18 cellular contexts compared by ENCODE assay signal in the genomic region with DNA sequence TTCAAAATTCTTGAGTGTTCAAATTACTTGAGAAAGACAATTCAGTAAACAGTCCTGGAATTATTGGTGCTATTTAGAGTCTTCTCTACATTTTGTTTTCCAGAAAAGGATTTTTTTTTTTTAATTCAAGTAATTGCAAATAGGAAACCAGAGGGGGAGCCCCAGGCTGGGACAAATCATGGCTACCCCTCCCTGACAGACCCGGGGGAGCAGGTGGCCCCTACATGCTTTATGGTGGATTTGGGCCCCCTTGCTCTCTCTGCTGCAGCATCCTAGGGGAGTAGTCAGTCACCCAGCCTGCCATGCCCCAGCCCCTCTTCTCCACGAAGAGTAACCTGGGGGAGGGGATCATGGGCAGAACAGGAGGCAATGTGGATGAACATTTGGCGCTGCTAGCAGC. TPM values are rescaled to one million over a fixed set of nuclear protein-coding genes. Genes with fewer than 3 reads are reported as not detected.
A peak's percentile ranks its signal among the peaks of the same experiment; 100 is the strongest.
DNase-seq lines count a peak whose midpoint lies in the region; ATAC-seq and TF ChIP-seq lines count a peak whose summit lies in the region.
"Had no signal": no experiment of that assay in that cellular context is flagged by ENCODE, and none has a peak within 500 bp of the region (broad histone marks: within the 10 kb centered on the region; RNA-seq: fewer than 3 reads in every experiment).

No MANE protein-coding gene starts in this region.

- CTCF ChIA-PET in Calu3 (lab: Charles Lee): no interaction called here

- H3K9me3 ChIP-seq in OCI-LY1 (ENCODE audit: low read length): no peaks in the 10 kb centered on the region
- H3K9me3 ChIP-seq: BLaER1 treated with 17β-estradiol and CSF1 and Interleukin-3, amounts not matched to agents 10 nM and 100 nM; prostate gland had no signal

- DNase-seq in D341Med (ENCODE audit: low spot score) (peak; percentile 13), GM23338 (ENCODE audit: low spot score) (no peak), fibroblast of the aortic adventitia (ENCODE audit: low read depth) (no peak), Calu3 (no peak)
- no peak for DNase-seq in stimulated activated CD4-positive, alpha-beta T cell treated with anti-CD3 and anti-CD28 coated beads, Interleukin-1b, Interleukin-23, amount 100 ng/mL, for 48 hours
- DNase-seq in stimulated activated naive CD4-positive, alpha-beta T cell treated with Interleukin-2 at 50 U/mL for 16 hours (lab: John Stamatoyannopoulos, UW): no peak
- DNase-seq: DMS53; MV-4-11; NCI-H2107; NCI-H526; stimulated activated CD8-positive, alpha-beta memory T cell treated with anti-CD3 and anti-CD28 coated beads, Interleukin-4, amount 100 ng/mL, for 48 hours; T-helper 9 cell had no signal

- H3K27me3 Mint-ChIP-seq in GM23338 (ENCODE audit: insufficient read depth, low read depth, poor library complexity): peaks cover 42% of the 10 kb centered on the region
- peaks cover 28% of the 10 kb centered on the region for H3K27me3 Mint-ChIP-seq in Calu3 (ENCODE audit: unreplicated experiment)
- H3K27me3 Mint-ChIP-seq: activated naive CD4-positive, alpha-beta T cell treated with anti-CD3 and anti-CD28 coated beads, Interleukin-2, amount 50 U/mL, for 24 hours had no signal

- H4K20me1 ChIP-seq in GM23338 (replicated peaks; ENCODE audit: insufficient read depth) (no peaks in the 10 kb centered on the region), OCI-LY1 (ENCODE audit: insufficient read depth, low read length) (no peaks in the 10 kb centered on the region)
- H4K20me1 ChIP-seq: BLaER1 treated with 17β-estradiol and CSF1 and Interleukin-3, amounts not matched to agents 10 nM and 100 nM had no signal

- H3K36me3 Mint-ChIP-seq in GM23338 (ENCODE audit: low read depth) (no peaks in the 10 kb centered on the region), Calu3 (ENCODE audit: insufficient read depth, unreplicated experiment) (peaks cover 21% of the 10 kb centered on the region)
- H3K36me3 Mint-ChIP-seq: activated naive CD4-positive, alpha-beta T cell treated with anti-CD3 and anti-CD28 coated beads, Interleukin-2, amount 50 U/mL, for 24 hours had no signal

- TF ChIP-seq CTCF in GM23338 (conservative IDR thresholded peaks at IDR 0.05; ENCODE audit: low read depth in 2 of 2) (peak in 1 of 2 experiments; percentile 17; a peak in 3 of 4 replicates), OCI-LY1 (IDR thresholded peaks at IDR 0.05; ENCODE audit: low read length) (peak; percentile 15; the same call in 1 of the 2 replicates), fibroblast of the aortic adventitia (IDR thresholded peaks at IDR 0.05; ENCODE audit: insufficient read depth, low read length) (peak; percentile 2), Calu3 (IDR thresholded peaks at IDR 0.05; ENCODE audit: unreplicated experiment) (no peak)

- H3K9me2 ChIP-seq in GM23338 (ENCODE audit: insufficient read depth) (no peaks in the 10 kb centered on the region), OCI-LY1 (ENCODE audit: low read depth, low read length) (no peaks in the 10 kb centered on the region)

- H2AFZ ChIP-seq in GM23338 (no peak overlapping the region), OCI-LY1 (ENCODE audit: low read length) (no peak overlapping the region)

- H3K4me1 ChIP-seq in GM23338 (ENCODE audit: insufficient read depth): peaks cover 16% of the 10 kb centered on the region
- peaks cover 22% of the 10 kb centered on the region for H3K4me1 ChIP-seq in OCI-LY1 (ENCODE audit: insufficient read depth, low read length, severe bottlenecking)

- H3K79me2 ChIP-seq in GM23338 (replicated peaks; ENCODE audit: insufficient read depth) (no peaks in the 10 kb centered on the region), OCI-LY1 (ENCODE audit: insufficient read depth, low read length) (no peaks in the 10 kb centered on the region)

- H3K27ac Mint-ChIP-seq in GM23338: no peak overlapping the region
- H3K27ac Mint-ChIP-seq in Calu3 (ENCODE audit: unreplicated experiment): no peak overlapping the region

- H3K4me3 Mint-ChIP-seq in GM23338 (no peak overlapping the region), Calu3 (ENCODE audit: low read depth, unreplicated experiment) (no peak overlapping the region)

- H3K27me3 ChIP-seq in GM23338 (ENCODE audit: insufficient read depth) (peaks cover 41% of the 10 kb centered on the region), OCI-LY1 (ENCODE audit: insufficient read depth, low read length) (peaks cover 5% of the 10 kb centered on the region; the same call in 1 of the 2 replicates)

- H3K27ac ChIP-seq in GM23338 (ENCODE audit: low read depth) (no peak overlapping the region), OCI-LY1 (ENCODE audit: low read depth, low read length, poor library complexity, severe bottlenecking) (no peak overlapping the region)
- H3K27ac ChIP-seq: BLaER1 treated with 17β-estradiol and CSF1 and Interleukin-3, amounts not matched to agents 10 nM and 100 nM; prostate gland had no signal

- H3K4me2 ChIP-seq in GM23338 (0 out of 2 replicates have a peak overlapping the region, but pooled peaks have one; percentile 22), OCI-LY1 (ENCODE audit: low read length) (no peak overlapping the region)
- H3K4me2 ChIP-seq: smooth muscle cell had no signal

- no peak overlapping the region for H3K9ac ChIP-seq in OCI-LY1 (ENCODE audit: low read length)
- H3K9ac ChIP-seq: BLaER1 treated with 17β-estradiol and CSF1 and Interleukin-3, amounts not matched to agents 10 nM and 100 nM had no signal

- no TSS peak for BruUV-seq in Calu3 (replicated peaks; lab: Mats Ljungman, UMichigan)

- H3K4me1 Mint-ChIP-seq in GM23338 (peaks cover 16% of the 10 kb centered on the region; the same call in 2 of the 3 replicates), Calu3 (ENCODE audit: low read depth, unreplicated experiment) (peaks cover 29% of the 10 kb centered on the region)

- H3K9me3 Mint-ChIP-seq in GM23338 (no peaks in the 10 kb centered on the region), Calu3 (ENCODE audit: low read depth, unreplicated experiment) (no peaks in the 10 kb centered on the region)
- H3K9me3 Mint-ChIP-seq: activated naive CD4-positive, alpha-beta T cell treated with anti-CD3 and anti-CD28 coated beads, Interleukin-2, amount 50 U/mL, for 24 hours had no signal

- H3F3A ChIP-seq in GM23338 (replicated peaks; ENCODE audit: low read depth): 0 out of 2 replicates have a peak, but pooled peaks cover 6% of the 10 kb centered on the region
- H3F3A ChIP-seq in OCI-LY1 (ENCODE audit: insufficient read depth, low read length): no peaks in the 10 kb centered on the region

- ATAC-seq in GM23338: no peak
- ATAC-seq: Panc1 had no signal

- intact Hi-C loops in Calu3 (cut with micrococcal nuclease; ENCODE audit: unreplicated experiment): no loop called here

- H3K36me3 ChIP-seq in GM23338 (ENCODE audit: insufficient read depth) (no peaks in the 10 kb centered on the region), OCI-LY1 (ENCODE audit: insufficient read depth, low read length) (no peaks in the 10 kb centered on the region)
- H3K36me3 ChIP-seq: BLaER1 treated with 17β-estradiol and CSF1 and Interleukin-3, amounts not matched to agents 10 nM and 100 nM; prostate gland had no signal

- H3K4me3 ChIP-seq in GM23338: no peak overlapping the region
- H3K4me3 ChIP-seq in OCI-LY1 (ENCODE audit: low read depth, low read length, poor library complexity, severe bottlenecking): no peak overlapping the region
- no peak overlapping the region for H3K4me3 ChIP-seq in fibroblast of the aortic adventitia (ENCODE audit: low read depth, low read length)
- H3K4me3 ChIP-seq: prostate gland, smooth muscle cell had no signal

RNA-seq across cellular contexts. Expression of gene C2orf81, which starts 4.7 kb away (rescaled TPM):
- 4.6 TPM in 2 replicates for total RNA-seq in GM23338 (2014; rRNA removed; shearing (Covaris generic))
- polyA plus RNA-seq in GM23338 (2016; fragmentation: Nextera tagmentation; extraction: Ambion mirVana): 3.7 and 3.8 TPM in 2 replicates
- 1.9 and 2.8 TPM in 2 replicates for total RNA-seq in fibroblast of the aortic adventitia (ENCODE audit: low replicate concordance)
- 4.0 and 5.7 TPM in 2 replicates for total RNA-seq in Calu3 (2022)

RNA-seq across cellular contexts. Expression of gene WDR54, which starts 4.8 kb away (rescaled TPM):
- 41.3 and 41.6 TPM in 2 replicates for total RNA-seq in GM23338 (2014; rRNA removed; shearing (Covaris generic))
- polyA plus RNA-seq in GM23338 (2016; fragmentation: Nextera tagmentation; extraction: Ambion mirVana): 35.2 and 42.6 TPM in 2 replicates
- total RNA-seq in fibroblast of the aortic adventitia (ENCODE audit: low replicate concordance) (16.9 and 34.3 TPM in 2 replicates), Calu3 (2022) (30.5 and 32.3 TPM in 2 replicates)

RNA-seq across cellular contexts. Expression of gene RTKN, which starts 25.0 kb away (rescaled TPM):
- 42.8 and 50.0 TPM in 2 replicates for total RNA-seq in GM23338 (2014; rRNA removed; shearing (Covaris generic))
- polyA plus RNA-seq in GM23338 (2016; fragmentation: Nextera tagmentation; extraction: Ambion mirVana): 20.4 and 24.5 TPM in 2 replicates
- total RNA-seq in fibroblast of the aortic adventitia (ENCODE audit: low replicate concordance): 12.0 and 15.7 TPM in 2 replicates
- 97.6 and 103 TPM in 2 replicates for total RNA-seq in Calu3 (2022)

RNA-seq across cellular contexts. Expression of gene DCTN1, which starts 36.6 kb away (rescaled TPM):
- total RNA-seq in GM23338 (2014; rRNA removed; shearing (Covaris generic)): 131 and 145 TPM in 2 replicates
- polyA plus RNA-seq in GM23338 (2016; fragmentation: Nextera tagmentation; extraction: Ambion mirVana): 108 and 126 TPM in 2 replicates
- 147 and 293 TPM in 2 replicates for total RNA-seq in fibroblast of the aortic adventitia (ENCODE audit: low replicate concordance)
- 113 and 129 TPM in 2 replicates for total RNA-seq in Calu3 (2022)

RNA-seq across cellular contexts. Expression of gene INO80B, which starts 38.2 kb away (rescaled TPM):
- total RNA-seq in GM23338 (2014; rRNA removed; shearing (Covaris generic)): 17.5 and 21.8 TPM in 2 replicates
- polyA plus RNA-seq in GM23338 (2016; fragmentation: Nextera tagmentation; extraction: Ambion mirVana): 5.1 and 6.1 TPM in 2 replicates
- total RNA-seq in fibroblast of the aortic adventitia (ENCODE audit: low replicate concordance) (13.5 and 28.0 TPM in 2 replicates), Calu3 (2022) (41.7 and 42.1 TPM in 2 replicates)
